8 cellular contexts compared by ENCODE assay signal in genomic region chr7:23474098-23474828, GRCh38. TPM values are rescaled to one million over a fixed set of nuclear protein-coding genes. Genes with fewer than 3 reads are reported as not detected.
DNase-seq lines count a peak whose midpoint lies in the region; ATAC-seq and TF ChIP-seq lines count a peak whose summit lies in the region.

No MANE protein-coding gene starts in this region.

- peak overlapping the region; percentile 44 for H2BK12ac ChIP-seq in trophoblast cell (ENCODE audit: low read length)

- H3K23ac ChIP-seq in trophoblast cell (ENCODE audit: low read length) = peak overlapping the region; percentile 54

- H4K91ac ChIP-seq in trophoblast cell (ENCODE audit: low read depth, low read length) = peak overlapping the region; percentile 93

- peak; percentile 58 for ATAC-seq in GM21447 (IDR thresholded peaks at IDR 0.05; ENCODE audit: unreplicated experiment)
- peak; percentile 90 for ATAC-seq in foreskin keratinocyte

- H2BK120ac ChIP-seq in trophoblast cell (ENCODE audit: insufficient read depth, low read length, poor library complexity) = peak overlapping the region; percentile 96

- peak overlapping the region; percentile 93 for H3K4me3 ChIP-seq in trophoblast cell (ENCODE audit: low read depth, low read length)

- H3K4me1 ChIP-seq in foreskin keratinocyte (peaks cover 12% of the 10 kb centered on the region), trophoblast cell (ENCODE audit: control insufficient read depth in 1 of 2, insufficient read depth in 2 of 2, low read length in 2 of 2) (peaks cover 2 to 3% of the 10 kb centered on the region in 2 experiments)

- H3K27ac ChIP-seq in foreskin keratinocyte = peak overlapping the region; percentile 67
- peak overlapping the region; percentile 94 for H3K27ac ChIP-seq in trophoblast cell (ENCODE audit: low read depth, low read length)

- WGBS in trophoblast cell (ENCODE audit: extremely low coverage, insufficient coverage, insufficient read length) = no CpG with 5 or more reads among the region's 65 CpGs

- no peaks in the 10 kb centered on the region for H3K36me3 ChIP-seq in trophoblast cell (ENCODE audit: control insufficient read depth in 1 of 2, insufficient read depth in 2 of 2, low read length in 2 of 2)

- peaks cover 29% of the 10 kb centered on the region for H3K79me1 ChIP-seq in trophoblast cell (ENCODE audit: low read length)

- H3K4me2 ChIP-seq in trophoblast cell (ENCODE audit: low read length) = peak overlapping the region; percentile 97

- H3K79me2 ChIP-seq in trophoblast cell (ENCODE audit: control insufficient read depth, insufficient read depth, low read length, poor library complexity) = peaks cover 15% of the 10 kb centered on the region

- peak overlapping the region; percentile 94 for H2AK5ac ChIP-seq in trophoblast cell (ENCODE audit: low read length)

- H3K9me3 ChIP-seq in trophoblast cell (ENCODE audit: insufficient read depth, low read depth, low read length) = no peaks in the 10 kb centered on the region

- H2AFZ ChIP-seq in trophoblast cell (ENCODE audit: insufficient read depth, low read length, poor library complexity) = peak overlapping the region; percentile 91

- H3K18ac ChIP-seq in trophoblast cell (ENCODE audit: low read length) = peak overlapping the region; percentile 95

- H4K12ac ChIP-seq in trophoblast cell (ENCODE audit: low read depth, low read length) = peak overlapping the region; percentile 87

- peak; percentile 91 for DNase-seq in EH (ENCODE audit: low read depth)
- DNase-seq in HS-27A (ENCODE audit: low read depth) = peak; percentile 89
- peak; percentile 99 for DNase-seq in NCI-H82 (lab: John Stamatoyannopoulos, UW)
- DNase-seq in activated CD8-positive, alpha-beta memory T cell treated with anti-CD3 and anti-CD28 coated beads, Interleukin-2, amount 50 U/mL, for 4 hours = peak; percentile 36
- peak; percentile 81 to 91 for DNase-seq in foreskin keratinocyte
- peak; percentile 98 for DNase-seq in trophoblast cell
- DNase-seq in pons (ENCODE audit: low spot score) = no peak

- no peak for TF ChIP-seq CTCF in foreskin keratinocyte (conservative IDR thresholded peaks at IDR 0.05)

- H3K9ac ChIP-seq in trophoblast cell (ENCODE audit: low read length) = peak overlapping the region; percentile 84

- peak overlapping the region; percentile 93 for H4K8ac ChIP-seq in trophoblast cell (ENCODE audit: low read depth, low read length)

- H2BK5ac ChIP-seq in trophoblast cell (ENCODE audit: low read depth, low read length, poor library complexity) = peak overlapping the region; percentile 92

- H3K27me3 ChIP-seq in foreskin keratinocyte (peaks cover 45% of the 10 kb centered on the region), trophoblast cell (ENCODE audit: insufficient read depth, low read length) (no peaks in the 10 kb centered on the region)

- H3K14ac ChIP-seq in trophoblast cell (ENCODE audit: low read length) = peak overlapping the region; percentile 99

- peak overlapping the region; percentile 83 for H3K4ac ChIP-seq in trophoblast cell (ENCODE audit: low read depth, low read length)

RNA-seq across cellular contexts. Expression of gene IGF2BP3, which starts 4.0 kb away (rescaled TPM):
- total RNA-seq in foreskin keratinocyte = 32.8 and 41.1 TPM in 2 replicates
- polyA plus RNA-seq in foreskin keratinocyte = 10.1 and 10.3 TPM in 2 replicates
- 82.5 and 84.8 TPM in 2 replicates for polyA plus RNA-seq in trophoblast cell (2013)

RNA-seq across cellular contexts. Expression of gene TRA2A, which starts 57.5 kb away (rescaled TPM):
- total RNA-seq in foreskin keratinocyte = 41.4 and 46.0 TPM in 2 replicates
- polyA plus RNA-seq in foreskin keratinocyte = 31.8 and 40.2 TPM in 2 replicates
- 66.4 and 67.4 TPM in 2 replicates for polyA plus RNA-seq in trophoblast cell (2013)
